8 cellular contexts compared by ENCODE assay signal in the genomic region with DNA sequence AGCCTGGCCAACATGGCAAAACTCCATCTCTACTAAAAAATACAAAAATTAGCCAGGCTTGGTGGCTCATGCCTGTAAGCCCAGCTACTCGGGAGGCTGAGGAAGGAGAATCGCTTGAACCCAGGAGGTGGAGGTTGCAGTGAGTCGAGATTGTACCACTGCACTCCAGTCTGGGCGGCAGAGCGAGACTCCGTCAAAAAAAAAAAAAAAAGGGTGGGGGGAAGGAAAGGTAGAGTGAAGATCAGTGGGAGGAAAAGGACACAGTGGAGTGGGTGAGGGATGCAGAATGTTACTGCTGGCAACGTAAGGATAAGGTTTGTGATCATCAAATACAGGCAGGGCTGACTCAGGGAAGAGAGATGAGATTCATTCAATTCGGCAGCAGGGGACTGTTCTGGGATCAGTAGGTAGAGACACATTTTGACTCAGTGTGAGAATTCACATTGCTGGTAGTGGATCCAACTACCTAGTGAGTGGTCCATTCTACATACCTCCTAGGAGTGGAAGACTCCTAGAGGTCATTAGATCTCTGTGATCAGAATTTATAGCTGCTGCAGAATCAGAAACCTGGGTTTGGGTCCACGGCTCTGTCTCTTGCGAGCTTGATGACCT. TPM values are rescaled to one million over a fixed set of nuclear protein-coding genes. Genes with fewer than 3 reads are reported as not detected.
A peak's percentile ranks its signal among the peaks of the same experiment; 100 is the strongest.
DNase-seq lines count a peak whose midpoint lies in the region; ATAC-seq and TF ChIP-seq lines count a peak whose summit lies in the region.
"Not testable (repeated sequence)": the region's sequence is repeated elsewhere in the genome, so short reads cannot be mapped to it uniquely, and the experiment has no call there.

No MANE protein-coding gene starts in this region.

- not testable (repeated sequence) for DNase-seq in CD8-positive, alpha-beta T cell; T-cell; activated T-cell treated with anti-CD3 and anti-CD28 coated beads, Interleukin-2, amount 50 U/mL, for 72 hours; central memory CD8-positive, alpha-beta T cell (ENCODE audit: low spot score in 2 of 2); memory B cell (ENCODE audit: low spot score in 2 of 2); tibial nerve (ENCODE audit: low spot score in 2 of 2)
- peak; percentile 4 for DNase-seq in sciatic nerve (ENCODE audit: low spot score)

- H3K27ac Mint-ChIP-seq in CD8-positive, alpha-beta T cell, result peak overlapping the region; percentile 23
- peak overlapping the region; percentile 72 to 84 (median 73) for H3K27ac Mint-ChIP-seq in IgD-negative memory B cell
- H3K27ac Mint-ChIP-seq in T-cell, result peak overlapping the region; percentile 2 to 32
- not testable (repeated sequence) for H3K27ac Mint-ChIP-seq in activated T-cell treated with anti-CD3 and anti-CD28 coated beads, Interleukin-2, amount 50 U/mL, for 72 hours
- peak overlapping the region; percentile 84 for H3K27ac Mint-ChIP-seq in central memory CD8-positive, alpha-beta T cell (ENCODE audit: low read depth)
- H3K27ac Mint-ChIP-seq in memory B cell, result peak overlapping the region; percentile 73

- H3K27me3 ChIP-seq in CD8-positive, alpha-beta T cell (ENCODE audit: insufficient read depth, low read length); tibial nerve: not testable (repeated sequence)

- not testable (repeated sequence) for H3K4me3 Mint-ChIP-seq in CD8-positive, alpha-beta T cell; central memory CD8-positive, alpha-beta T cell
- H3K4me3 Mint-ChIP-seq in IgD-negative memory B cell, result peak overlapping the region; percentile 59 to 98 (median 84)
- H3K4me3 Mint-ChIP-seq in T-cell, result peak overlapping the region in 1 of 3 donors; percentile 44
- H3K4me3 Mint-ChIP-seq in activated T-cell treated with anti-CD3 and anti-CD28 coated beads, Interleukin-2, amount 50 U/mL, for 72 hours, result peak overlapping the region; percentile 0 to 19
- peak overlapping the region; percentile 71 for H3K4me3 Mint-ChIP-seq in memory B cell

- WGBS in tibial nerve, 2 donors, result 76 to 86% methylated on average over 10 of the region's 10 CpGs

- POLR2A ChIA-PET in CD8-positive, alpha-beta T cell (lab: Charles Lee), result not testable (repeated sequence)
- POLR2A ChIA-PET in T-cell (lab: Charles Lee), result interaction anchor here in 1 of 2 donors (0.6 kb wide), 1 partner anchor 20 kb away, joined by 3 read pairs; no protein-coding TSS in a partner anchor

- not testable (repeated sequence) for H3K27me3 Mint-ChIP-seq in CD8-positive, alpha-beta T cell (ENCODE audit: low read depth); IgD-negative memory B cell; T-cell; activated T-cell treated with anti-CD3 and anti-CD28 coated beads, Interleukin-2, amount 50 U/mL, for 72 hours (ENCODE audit: low read depth); central memory CD8-positive, alpha-beta T cell; memory B cell

- not testable (repeated sequence) for H3K9me3 Mint-ChIP-seq in CD8-positive, alpha-beta T cell; IgD-negative memory B cell; T-cell; activated T-cell treated with anti-CD3 and anti-CD28 coated beads, Interleukin-2, amount 50 U/mL, for 72 hours; central memory CD8-positive, alpha-beta T cell; memory B cell

- not testable (repeated sequence) for H3K4me3 ChIP-seq in CD8-positive, alpha-beta T cell (ENCODE audit: low read depth, low read length); tibial nerve

- not testable (repeated sequence) for TF ChIP-seq POLR2A in tibial nerve (IDR thresholded peaks at IDR 0.05)

- TF ChIP-seq EP300 in tibial nerve (IDR thresholded peaks at IDR 0.05), result not testable (repeated sequence)

- not testable (repeated sequence) for H3K36me3 ChIP-seq in CD8-positive, alpha-beta T cell (ENCODE audit: insufficient read depth, low read length); tibial nerve

- peaks cover 81% of the 10 kb centered on the region for H3K4me1 Mint-ChIP-seq in CD8-positive, alpha-beta T cell (ENCODE audit: low read depth)
- H3K4me1 Mint-ChIP-seq in IgD-negative memory B cell (peaks cover 65 to 75% (median 75%) of the 10 kb centered on the region in 3 donors), T-cell (peaks cover 86 to 90% (median 89%) of the 10 kb centered on the region in 3 donors), memory B cell (peaks cover 63% of the 10 kb centered on the region)
- H3K4me1 Mint-ChIP-seq in activated T-cell treated with anti-CD3 and anti-CD28 coated beads, Interleukin-2, amount 50 U/mL, for 72 hours (ENCODE audit: low read depth), result peaks cover 85% of the 10 kb centered on the region
- H3K4me1 Mint-ChIP-seq in central memory CD8-positive, alpha-beta T cell, result peaks cover 79% of the 10 kb centered on the region

- intact Hi-C loops in CD8-positive, alpha-beta T cell (cut with DNase I, micrococcal nuclease); sciatic nerve (cut with DNase I): not testable (repeated sequence)

- CTCF ChIA-PET in CD8-positive, alpha-beta T cell (lab: Charles Lee), result interaction anchor here (1.2 kb wide), 1 partner anchor 208 kb away, joined by 3 read pairs; no protein-coding TSS in a partner anchor
- CTCF ChIA-PET in T-cell (lab: Charles Lee), result interaction anchor here in 1 of 2 donors (0.7 to 1.1 kb wide), 2 partner anchors 466 to 1515 kb away, joined by 4 to 6 read pairs; no protein-coding TSS in a partner anchor

- H3K36me3 Mint-ChIP-seq in CD8-positive, alpha-beta T cell, result peaks cover 35% of the 10 kb centered on the region
- H3K36me3 Mint-ChIP-seq in IgD-negative memory B cell (peaks cover 21% of the 10 kb centered on the region), T-cell (peaks cover 18% of the 10 kb centered on the region), memory B cell (peaks cover 27% of the 10 kb centered on the region)
- H3K36me3 Mint-ChIP-seq in activated T-cell treated with anti-CD3 and anti-CD28 coated beads, Interleukin-2, amount 50 U/mL, for 72 hours (ENCODE audit: insufficient read depth in 2 of 2), result peaks cover 4 to 17% of the 10 kb centered on the region in 2 donors
- H3K36me3 Mint-ChIP-seq in central memory CD8-positive, alpha-beta T cell (ENCODE audit: insufficient read depth), result peaks cover 15% of the 10 kb centered on the region

- peaks cover 38% of the 10 kb centered on the region for H3K4me1 ChIP-seq in CD8-positive, alpha-beta T cell (ENCODE audit: insufficient read depth, low read length)
- H3K4me1 ChIP-seq in tibial nerve, result peaks cover 0 to 98% (median 62%) of the 10 kb centered on the region in 4 donors

- not testable (repeated sequence) for ATAC-seq in CD8-positive, alpha-beta T cell; T-cell (replicated peaks in 1 of 4); central memory CD8-positive, alpha-beta T cell (replicated peaks; ENCODE audit: extremely low read depth, poor library complexity, severe bottlenecking); memory B cell (ENCODE audit: low read depth); sciatic nerve
- ATAC-seq in activated T-cell treated with anti-CD3 and anti-CD28 coated beads, Interleukin-2, amount 50 U/mL, for 72 hours (replicated peaks in 1 of 2), result peak; percentile 51 to 56

- TF ChIP-seq CTCF in CD8-positive, alpha-beta T cell (IDR thresholded peaks at IDR 0.05); tibial nerve (IDR thresholded peaks at IDR 0.05): not testable (repeated sequence)

- H3K9me3 ChIP-seq in CD8-positive, alpha-beta T cell (ENCODE audit: low read length); tibial nerve: not testable (repeated sequence)

- not testable (repeated sequence) for H3K27ac ChIP-seq in CD8-positive, alpha-beta T cell (ENCODE audit: low read depth, low read length)
- H3K27ac ChIP-seq in tibial nerve, result peak overlapping the region in 3 of 4 donors; percentile 28 to 57 (median 28)

RNA-seq across cellular contexts. Expression of a gene that starts 5.9 kb away (rescaled TPM):
- total RNA-seq in CD8-positive, alpha-beta T cell, result 10 to 100 TPM; 53.8 to 62.8 TPM
- polyA plus RNA-seq in IgD-negative memory B cell, result 153 TPM
- 10 to 100 TPM; 61.5 to 78.1 (median 72.5) TPM for total RNA-seq in T-cell
- total RNA-seq in activated T-cell treated with anti-CD3 and anti-CD28 coated beads, Interleukin-2, amount 50 U/mL, for 72 hours, result 10 to 100 TPM; 66.8 to 70.9 TPM
- total RNA-seq in sciatic nerve, result 130 TPM
- total RNA-seq in tibial nerve, result 10 to 100 TPM; 43.3 to 72.6 (median 56.2) TPM
